ENCODE assay signal across 10 cellular contexts in the genomic region with DNA sequence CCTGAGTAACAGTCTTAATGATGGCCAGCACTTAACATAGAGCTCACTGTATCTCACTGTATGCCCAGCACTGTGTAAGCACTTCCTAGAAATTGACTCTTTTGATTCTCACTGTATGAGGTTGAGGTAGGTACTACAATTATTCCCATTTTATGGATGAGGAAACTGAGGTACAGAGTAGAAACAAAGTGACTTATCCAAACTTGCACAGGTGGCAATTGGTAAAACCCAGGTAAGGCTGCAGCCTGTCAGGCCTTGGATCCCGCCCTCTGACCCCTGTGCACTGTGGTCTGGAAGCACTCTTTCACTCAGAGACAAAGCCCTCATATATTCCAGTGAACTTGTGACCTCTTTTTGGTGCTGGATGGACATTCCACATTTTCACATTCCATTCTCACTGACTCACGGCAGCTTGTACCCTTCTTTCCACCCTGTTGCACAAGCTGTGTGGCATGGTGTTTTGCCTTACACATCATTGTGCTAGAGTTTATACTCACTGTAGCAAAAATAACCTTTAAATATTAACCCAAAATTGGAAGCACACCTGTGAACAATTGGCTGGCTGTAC. TPM values are rescaled to one million over a fixed set of nuclear protein-coding genes. Genes with fewer than 3 reads are reported as not detected.
A peak's percentile ranks its signal among the peaks of the same experiment; 100 is the strongest.
DNase-seq lines count a peak whose midpoint lies in the region; ATAC-seq and TF ChIP-seq lines count a peak whose summit lies in the region.
"Had no signal": no experiment of that assay in that cellular context is flagged by ENCODE, and none has a peak within 500 bp of the region (broad histone marks: within the 10 kb centered on the region; RNA-seq: fewer than 3 reads in every experiment).

No MANE protein-coding gene starts in this region.

- DNase-seq in HT1080 (ENCODE audit: low read depth) (peak; percentile 84), body of pancreas (peak; percentile 18 to 56 (median 32)), kidney tubule cell (ENCODE audit: low spot score) (peak; percentile 98), upper lobe of right lung (no peak), anterior cingulate cortex (lab: John Stamatoyannopoulos, UW) (no peak), coronary artery (ENCODE audit: low spot score) (no peak)
- DNase-seq: activated T-cell treated with anti-CD3 and anti-CD28 coated beads, Interleukin-2, amount 50 U/mL, for 48 hours; Karpas-422 had no signal

- 76 to 78% methylated on average over 2 of the region's 2 CpGs for WGBS in body of pancreas, 2 donors

- TF ChIP-seq CTCF in body of pancreas (IDR thresholded peaks at IDR 0.05) (no peak), upper lobe of right lung (IDR thresholded peaks at IDR 0.05) (no peak), coronary artery (IDR thresholded peaks at IDR 0.05) (no peak)

- no peak for TF ChIP-seq POLR2A in body of pancreas (IDR thresholded peaks at IDR 0.05)

- H3K4me1 ChIP-seq in body of pancreas (no peaks in the 10 kb centered on the region), upper lobe of right lung (peaks cover 5% of the 10 kb centered on the region)

- H3K27me3 ChIP-seq in body of pancreas: no peaks in the 10 kb centered on the region
- no peaks in the 10 kb centered on the region for H3K27me3 ChIP-seq in upper lobe of right lung

- H3K27ac ChIP-seq in body of pancreas (peak overlapping the region in 2 of 4 donors; percentile 6 to 21), upper lobe of right lung (no peak overlapping the region), coronary artery (no peak overlapping the region)

- ATAC-seq in body of pancreas (peak; percentile 85), upper lobe of right lung (peak; percentile 87), GM18502 (IDR thresholded peaks at IDR 0.05; ENCODE audit: poor library complexity, unreplicated experiment) (no peak)

- intact Hi-C loops in body of pancreas (cut with DNase I) (no loop called here), upper lobe of right lung (cut with DNase I) (no loop called here)

- H3K9me3 ChIP-seq in body of pancreas (no peaks in the 10 kb centered on the region), upper lobe of right lung (peaks cover 4% of the 10 kb centered on the region)

- H3K36me3 ChIP-seq in body of pancreas (replicated peaks in 1 of 2; ENCODE audit: insufficient read depth in 1 of 2, low read depth in 2 of 2) (no peaks in the 10 kb centered on the region), upper lobe of right lung (no peaks in the 10 kb centered on the region)

- H3K4me3 ChIP-seq in body of pancreas (no peak overlapping the region), upper lobe of right lung (no peak overlapping the region), coronary artery (no peak overlapping the region)

RNA-seq across cellular contexts. Expression of a gene that starts 21.7 kb away (rescaled TPM):
- not detected in 2 replicates for total RNA-seq in HT1080 (2014; rRNA removed; shearing (Covaris generic))
- polyA plus RNA-seq in HT1080 (2015; cell fraction: cytosol; rRNA removed): 0.05 and 0.10 TPM in 2 replicates
- not detected in 2 replicates for polyA plus RNA-seq in HT1080 (2015; cell fraction: nucleus; rRNA removed)
- total RNA-seq in body of pancreas (not detected), upper lobe of right lung (0.49 TPM)
- total RNA-seq: skeletal muscle tissue had no signal

Comparison
In these comparisons a context has a peak if more than half of its experiments do, and no peak if none do; other contexts are left out.
1. DNase-seq: peak in HT1080 (single experiment), body of pancreas (4 of 4) and kidney tubule cell (single experiment); none in upper lobe of right lung (single experiment), anterior cingulate cortex (0 of 58) and coronary artery (single experiment).